Comparison of ENCODE assay signal across 1 cellular context in the genomic region with DNA sequence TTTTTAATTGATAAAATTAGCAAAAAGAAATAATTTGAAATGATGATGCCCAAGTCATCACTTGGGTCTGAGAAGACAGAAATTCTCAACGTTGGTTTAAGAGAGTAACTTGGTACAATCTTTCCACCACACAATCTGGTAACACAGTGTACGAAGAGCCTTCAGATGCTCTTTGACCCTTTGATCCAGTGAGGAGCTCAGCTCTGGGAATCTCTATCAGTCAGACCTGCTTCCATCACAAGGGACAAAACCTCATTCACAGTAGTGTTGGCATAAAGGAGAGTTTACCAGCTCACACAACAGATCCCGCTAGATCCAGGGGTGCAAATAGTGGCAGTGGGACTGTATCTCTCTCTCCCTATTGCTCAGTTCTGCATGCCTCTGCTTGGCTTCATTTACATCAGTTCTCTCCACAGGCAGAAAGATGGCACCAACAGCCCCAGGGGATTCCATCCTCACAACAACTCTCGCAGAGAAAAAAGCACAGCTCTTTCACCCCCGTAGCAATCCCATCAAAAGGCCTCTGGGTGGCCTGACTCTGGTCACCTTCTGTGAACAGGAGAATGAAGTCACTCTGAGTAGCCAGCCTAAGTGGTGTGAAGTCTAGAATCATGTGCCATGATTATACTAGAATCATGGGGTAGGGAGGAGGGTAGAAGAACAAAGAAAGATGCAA.
TF ChIP-seq lines count a peak whose summit lies in the region.

No MANE protein-coding gene starts in this region.

TF ChIP-seq in SK-N-SH, 30 proteins besides CTCF, POLR2A, EP300 and RAD21 (continued from another document):
- TF ChIP-seq EZH2phosphoT487 (IDR thresholded peaks at IDR 0.05; ENCODE audit: borderline replicate concordance, low read depth) = no peak
- TF ChIP-seq, protein P1, sequence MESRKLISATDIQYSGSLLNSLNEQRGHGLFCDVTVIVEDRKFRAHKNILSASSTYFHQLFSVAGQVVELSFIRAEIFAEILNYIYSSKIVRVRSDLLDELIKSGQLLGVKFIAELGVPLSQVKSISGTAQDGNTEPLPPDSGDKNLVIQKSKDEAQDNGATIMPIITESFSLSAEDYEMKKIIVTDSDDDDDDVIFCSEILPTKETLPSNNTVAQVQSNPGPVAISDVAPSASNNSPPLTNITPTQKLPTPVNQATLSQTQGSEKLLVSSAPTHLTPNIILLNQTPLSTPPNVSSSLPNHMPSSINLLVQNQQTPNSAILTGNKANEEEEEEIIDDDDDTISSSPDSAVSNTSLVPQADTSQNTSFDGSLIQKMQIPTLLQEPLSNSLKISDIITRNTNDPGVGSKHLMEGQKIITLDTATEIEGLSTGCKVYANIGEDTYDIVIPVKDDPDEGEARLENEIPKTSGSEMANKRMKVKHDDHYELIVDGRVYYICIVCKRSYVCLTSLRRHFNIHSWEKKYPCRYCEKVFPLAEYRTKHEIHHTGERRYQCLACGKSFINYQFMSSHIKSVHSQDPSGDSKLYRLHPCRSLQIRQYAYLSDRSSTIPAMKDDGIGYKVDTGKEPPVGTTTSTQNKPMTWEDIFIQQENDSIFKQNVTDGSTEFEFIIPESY (IDR thresholded peaks at IDR 0.05; ENCODE audit: borderline replicate concordance, low read depth) = no peak
- no peak for TF ChIP-seq NRF1 (IDR thresholded peaks at IDR 0.05; ENCODE audit: low read depth, low read length)
- no peak for TF ChIP-seq REST (IDR thresholded peaks at IDR 0.05; ENCODE audit: low read depth, low read length)
- TF ChIP-seq MEF2A (IDR thresholded peaks at IDR 0.05; ENCODE audit: borderline replicate concordance, low read depth) = no peak
TF ChIP-seq in SK-N-SH: peak in this region for 0.
